In the genomic region with DNA sequence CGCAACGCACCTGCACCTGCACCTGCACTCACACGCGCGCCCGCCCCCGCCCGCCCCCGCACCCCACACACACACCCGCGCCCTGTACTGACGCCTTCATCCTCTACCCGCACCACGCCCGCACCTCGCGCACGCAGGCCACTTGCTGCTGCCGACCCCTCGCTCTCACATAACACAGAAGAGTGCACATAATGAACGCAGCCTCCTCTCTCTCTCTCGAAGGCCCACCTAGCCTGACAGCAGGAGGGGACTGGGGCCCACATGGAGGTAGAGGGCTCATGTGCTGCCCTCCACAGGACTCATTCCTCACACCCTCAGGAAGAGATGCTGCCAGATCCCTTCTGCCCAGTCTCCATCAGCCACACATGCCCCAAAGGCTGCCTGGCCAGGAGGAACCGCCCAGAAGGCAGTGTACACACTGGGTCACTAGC, we compare ENCODE assay signal across 8 cellular contexts.
A peak's percentile ranks its signal among the peaks of the same experiment; 100 is the strongest.
DNase-seq lines count a peak whose midpoint lies in the region; ATAC-seq lines count a peak whose summit lies in the region.

No MANE protein-coding gene starts in this region.

- peak overlapping the region; percentile 44 for H3K4me3 ChIP-seq in neuron (ENCODE audit: low read length)

- H3K27me3 ChIP-seq in neuron (ENCODE audit: insufficient read depth, low read length): peaks cover 53% of the 10 kb centered on the region

- no peaks in the 10 kb centered on the region for H3K9me3 ChIP-seq in neuron (ENCODE audit: low read length)

- H3K4me1 ChIP-seq in neuron (ENCODE audit: insufficient read depth, low read length): peaks cover 3% of the 10 kb centered on the region

- no peak overlapping the region for H2AFZ ChIP-seq in neuron (ENCODE audit: low read depth, low read length)

- no peak for ATAC-seq in HG03432 (IDR thresholded peaks at IDR 0.05; ENCODE audit: unreplicated experiment)
- ATAC-seq in GM21723 (IDR thresholded peaks at IDR 0.05; ENCODE audit: unreplicated experiment): no peak

- H3K36me3 ChIP-seq in neuron (ENCODE audit: insufficient read depth, low read length): no peaks in the 10 kb centered on the region

- DNase-seq in ELF-1 (ENCODE audit: low read depth, low spot score): peak; percentile 49
- DNase-seq in NCI-H2171 (lab: John Stamatoyannopoulos, UW): peak; percentile 39
- peak; percentile 63 for DNase-seq in cerebellar cortex (ENCODE audit: low spot score)
- no peak for DNase-seq in stimulated activated CD4-positive, alpha-beta T cell treated with anti-CD3 and anti-CD28 coated beads, Interleukin-4, amount 100 ng/mL, for 4 hours
- no peak for DNase-seq in NCI-H128 (lab: John Stamatoyannopoulos, UW; ENCODE audit: unreplicated experiment)

Comparison
In these comparisons a context has a peak if more than half of its experiments do, and no peak if none do; other contexts are left out.
1. DNase-seq: peak in ELF-1 (single experiment), NCI-H2171 (single experiment) and cerebellar cortex (single experiment); none in stimulated activated CD4-positive, alpha-beta T cell treated with anti-CD3 and anti-CD28 coated beads, Interleukin-4, amount 100 ng/mL, for 4 hours (0 of 2) and NCI-H128 (single experiment).